Comparison of ENCODE assay signal across 1 cellular context in genomic region chr2:240564191-240564570, GRCh38.
TF ChIP-seq lines count a peak whose summit lies in the region.

No MANE protein-coding gene starts in this region.

TF ChIP-seq in WTC11, 78 proteins besides CTCF, POLR2A, EP300 and RAD21:
- TF ChIP-seq IRF1 (CRISPR knock-in tag; IDR thresholded peaks at IDR 0.05) (no peak), PRDM15 (CRISPR knock-in tag; IDR thresholded peaks at IDR 0.05) (no peak), ZNF425 (CRISPR knock-in tag; conservative IDR thresholded peaks at IDR 0.05) (no peak), ZNF512 (CRISPR knock-in tag; IDR thresholded peaks at IDR 0.05; ENCODE audit: borderline replicate concordance) (no peak), ATF3 (CRISPR knock-in tag; conservative IDR thresholded peaks at IDR 0.05) (no peak), CREB1 (CRISPR knock-in tag; IDR thresholded peaks at IDR 0.05) (no peak), GTF2I (CRISPR knock-in tag; conservative IDR thresholded peaks at IDR 0.05) (no peak), HMGXB4 (CRISPR knock-in tag; IDR thresholded peaks at IDR 0.05) (no peak), NR3C1 (CRISPR knock-in tag; conservative IDR thresholded peaks at IDR 0.05; ENCODE audit: low read depth) (no peak), TCF7 (CRISPR knock-in tag; IDR thresholded peaks at IDR 0.05; ENCODE audit: low read depth) (no peak), AR (CRISPR knock-in tag; IDR thresholded peaks at IDR 0.05) (no peak), CREM (CRISPR knock-in tag; IDR thresholded peaks at IDR 0.05) (no peak), ZNF532 (CRISPR knock-in tag; IDR thresholded peaks at IDR 0.05; ENCODE audit: borderline replicate concordance) (no peak), ZNF423 (CRISPR knock-in tag; IDR thresholded peaks at IDR 0.05) (no peak), ESRRA (CRISPR knock-in tag; IDR thresholded peaks at IDR 0.05; ENCODE audit: borderline replicate concordance) (no peak), NR1H2 (CRISPR knock-in tag; IDR thresholded peaks at IDR 0.05) (no peak), FOXP1 (CRISPR knock-in tag; IDR thresholded peaks at IDR 0.05; ENCODE audit: borderline replicate concordance) (no peak)
TF ChIP-seq in WTC11: peak in this region for 0.
